In genomic region chr5:2898661-2899060, GRCh38 we compare ENCODE assay signal across 32 cellular contexts.
"Had no signal": no experiment of that assay in that cellular context is flagged by ENCODE, and none has a peak within 500 bp of the region (broad histone marks: within the 10 kb centered on the region; RNA-seq: fewer than 3 reads in every experiment).

No MANE protein-coding gene starts in this region.

- H3K4me1 Mint-ChIP-seq: IgD-negative memory B cell, T-helper 17 cell had no signal

- H3K36me3 ChIP-seq: brain microvascular endothelial cell, cardiac muscle cell, Peyer's patch, SJSA1 had no signal

- H3K27ac ChIP-seq: brain microvascular endothelial cell, cardiac muscle cell, KMS-11, Peyer's patch, RWPE1, SJSA1 had no signal

- H3K9me3 Mint-ChIP-seq: activated T-cell treated with anti-CD3 and anti-CD28 coated beads, Interleukin-2, amount 50 U/mL, for 24 hours; WTC11 had no signal

- H3K36me3 Mint-ChIP-seq: IgD-negative memory B cell, WTC11 had no signal

- H3K9ac ChIP-seq: KMS-11 had no signal

- H3K27me3 Mint-ChIP-seq: IgD-negative memory B cell, T-helper 17 cell had no signal

- H3K4me3 Mint-ChIP-seq: activated CD8-positive, alpha-beta T cell treated with anti-CD3 and anti-CD28 coated beads, Interleukin-2, amount 10 ng/mL, durations not matched to agents 7 days and 5 days; activated T-cell treated with anti-CD3 and anti-CD28 coated beads, Interleukin-2, amount 50 U/mL, for 24 hours; activated T-helper 1 cell treated with anti-CD3 and anti-CD28 coated beads, Interleukin-12 subunit alpha, Interleukin-12 subunit beta, Interleukin-2, Interleukin-4 antibody, amounts not matched to agents 30 ng/mL and 10 ng/mL and 1 ng/mL, durations not matched to agents 14 hours and 24 hours and 36 hours; IgD-negative memory B cell; T-helper 17 cell; WTC11 had no signal

- H3K4me2 ChIP-seq: KMS-11 had no signal

- H3K27me3 ChIP-seq: brain microvascular endothelial cell, cardiac muscle cell, Peyer's patch, SJSA1 had no signal

- ATAC-seq: activated CD8-positive, alpha-beta T cell treated with anti-CD3 and anti-CD28 coated beads, Interleukin-2, amount 10 ng/mL, durations not matched to agents 7 days and 5 days; activated naive CD4-positive, alpha-beta T cell treated with anti-CD3 and anti-CD28 coated beads, Interleukin-2, amount 50 U/mL, for 72 hours; SK-N-SH treated with all-trans-retinoic acid at 6 μM for 48 hours; T-helper 17 cell; WTC11 had no signal

- DNase-seq: activated CD4-positive, alpha-beta T cell treated with anti-CD3 and anti-CD28 coated beads for 48 hours; activated CD4-positive, alpha-beta T cell treated with anti-CD3 and anti-CD28 coated beads, Interleukin-2, amount 50 U/mL, for 4 hours; activated CD4-positive, CD25-positive, alpha-beta regulatory T cell treated with anti-CD3 and anti-CD28 coated beads, Interleukin-2, amount 50 U/mL, for 72 hours; activated CD8-positive, alpha-beta T cell treated with anti-CD3 and anti-CD28 coated beads, Interleukin-2, amount 10 ng/mL, durations not matched to agents 7 days and 5 days; activated effector memory CD4-positive, alpha-beta T cell treated with Interleukin-2 at 50 U/mL for 16 hours; activated naive CD4-positive, alpha-beta T cell; activated T-cell treated with anti-CD3 and anti-CD28 coated beads, Interleukin-2, amount 50 U/mL, for 24 hours; amygdala; brain microvascular endothelial cell; MV-4-11; NCI-H1092 treated with DMSO at 0.1 percent for 48 hours; NCI-H1436; NCI-H1694 treated with DMSO at 0.1 percent for 48 hours; NCI-H2029 treated with DMSO at 0.1 percent for 48 hours; NCI-H345; NCI-H510A; NCI-H69; NK-92 treated with Interleukin-12 subunit alpha and Interleukin-12 subunit beta, amount 100 ng/mL, for 24 hours; OCI-M1; Peyer's patch; SHP77; T-helper 17 cell; T-helper 9 cell had no signal

- H3K9me3 ChIP-seq: Peyer's patch had no signal

- H3K4me1 ChIP-seq: Peyer's patch, SJSA1 had no signal

- H3K4me3 ChIP-seq: cardiac muscle cell, Peyer's patch, SJSA1 had no signal

- H3K27ac Mint-ChIP-seq: activated CD8-positive, alpha-beta T cell treated with anti-CD3 and anti-CD28 coated beads, Interleukin-2, amount 10 ng/mL, durations not matched to agents 7 days and 5 days; activated naive CD4-positive, alpha-beta T cell treated with anti-CD3 and anti-CD28 coated beads, Interleukin-2, amount 50 U/mL, for 72 hours; activated T-cell treated with anti-CD3 and anti-CD28 coated beads, Interleukin-2, amount 50 U/mL, for 24 hours; activated T-helper 1 cell treated with anti-CD3 and anti-CD28 coated beads, Interleukin-12 subunit alpha, Interleukin-12 subunit beta, Interleukin-2, Interleukin-4 antibody, amounts not matched to agents 30 ng/mL and 10 ng/mL and 1 ng/mL, durations not matched to agents 14 hours and 24 hours and 36 hours; T-helper 17 cell; WTC11 had no signal
